In genomic region chr20:46207783-46208182, GRCh38 we compare ENCODE assay signal across 18 cellular contexts.
"Had no signal": no experiment of that assay in that cellular context is flagged by ENCODE, and none has a peak within 500 bp of the region (broad histone marks: within the 10 kb centered on the region; RNA-seq: fewer than 3 reads in every experiment).

No MANE protein-coding gene starts in this region.

- H3K9me3 Mint-ChIP-seq: activated naive CD4-positive, alpha-beta T cell treated with anti-CD3 and anti-CD28 coated beads, Interleukin-2, amount 50 U/mL, for 72 hours; effector memory CD8-positive, alpha-beta T cell; mesothelial cell of epicardium; natural killer cell treated with Interleukin-12 subunit alpha and Interleukin-12 subunit beta and Interleukin-15 and Interleukin-18, amount 100 ng/mL, for 72 hours had no signal

- DNase-seq: activated CD4-positive, alpha-beta T cell treated with anti-CD3 and anti-CD28 coated beads for 1 hour; activated CD4-positive, alpha-beta T cell treated with anti-CD3 and anti-CD28 coated beads, Interleukin-2, amount 50 U/mL, for 4 hours; activated gamma-delta T cell; effector memory CD8-positive, alpha-beta T cell; hippocampal formation; left colon; occipital lobe; stimulated activated CD4-positive, alpha-beta T cell treated with anti-CD3 and anti-CD28 coated beads, Interleukin-2, amount 100 ng/mL, for 24 hours; stimulated activated naive CD4-positive, alpha-beta T cell treated with Interleukin-2 at 50 U/mL for 16 hours; T-helper 17 cell; tibial artery; WERI-Rb-1 had no signal

- H3K36me3 ChIP-seq: adrenal gland, cardiac muscle cell, tibial artery, WERI-Rb-1 had no signal

- H3K4me3 ChIP-seq: adrenal gland, cardiac muscle cell, tibial artery had no signal

- H3K27ac Mint-ChIP-seq: activated naive CD4-positive, alpha-beta T cell treated with anti-CD3 and anti-CD28 coated beads, Interleukin-2, amount 50 U/mL, for 72 hours; effector memory CD8-positive, alpha-beta T cell; mesothelial cell of epicardium; T-helper 17 cell had no signal

- ATAC-seq: activated naive CD4-positive, alpha-beta T cell treated with anti-CD3 and anti-CD28 coated beads, Interleukin-2, amount 50 U/mL, for 72 hours; effector memory CD8-positive, alpha-beta T cell; left colon; natural killer cell treated with Interleukin-12 subunit alpha and Interleukin-12 subunit beta and Interleukin-15 and Interleukin-18, amount 100 ng/mL, for 72 hours; T-helper 17 cell had no signal

- FAIRE-seq: islet of Langerhans had no signal

- H3K27ac ChIP-seq: cardiac muscle cell, tibial artery, WERI-Rb-1 had no signal

- H3K9me3 ChIP-seq: adrenal gland, tibial artery had no signal

- H3K4me3 Mint-ChIP-seq: effector memory CD8-positive, alpha-beta T cell; mesothelial cell of epicardium; natural killer cell treated with Interleukin-12 subunit alpha and Interleukin-12 subunit beta and Interleukin-15 and Interleukin-18, amount 100 ng/mL, for 72 hours; T-helper 17 cell had no signal

- H3K36me3 Mint-ChIP-seq: activated naive CD4-positive, alpha-beta T cell treated with anti-CD3 and anti-CD28 coated beads, Interleukin-2, amount 50 U/mL, for 72 hours; mesothelial cell of epicardium; natural killer cell treated with Interleukin-12 subunit alpha and Interleukin-12 subunit beta and Interleukin-15 and Interleukin-18, amount 100 ng/mL, for 72 hours had no signal

- H3K27me3 ChIP-seq: adrenal gland, cardiac muscle cell had no signal
